Comparison of ENCODE assay signal across 15 cellular contexts in genomic region chr9:25513509-25514033, GRCh38.
DNase-seq lines count a peak whose midpoint lies in the region; ATAC-seq and TF ChIP-seq lines count a peak whose summit lies in the region.
"Had no signal": no experiment of that assay in that cellular context is flagged by ENCODE, and none has a peak within 500 bp of the region (broad histone marks: within the 10 kb centered on the region; RNA-seq: fewer than 3 reads in every experiment).

No MANE protein-coding gene starts in this region.

- no peak for ATAC-seq in GM18861 (IDR thresholded peaks at IDR 0.05; ENCODE audit: unreplicated experiment)
- ATAC-seq: GM23338 had no signal

- no peak overlapping the region for H3K9ac ChIP-seq in OCI-LY3 (ENCODE audit: low read length)
- H3K9ac ChIP-seq: BLaER1 had no signal

- H3K27ac ChIP-seq in OCI-LY3 (ENCODE audit: low read length) = no peak overlapping the region
- peak overlapping the region; percentile 45 to 58 for H3K27ac ChIP-seq in breast epithelium
- H3K27ac ChIP-seq in testis = no peak overlapping the region
- H3K27ac ChIP-seq: 22Rv1, BLaER1 had no signal

- peaks cover 4% of the 10 kb centered on the region; the same call in 1 of the 2 replicates for H3K4me1 ChIP-seq in OCI-LY3 (ENCODE audit: low read length)
- no peaks in the 10 kb centered on the region for H3K4me1 ChIP-seq in breast epithelium
- H3K4me1 ChIP-seq in testis = no peaks in the 10 kb centered on the region
- H3K4me1 ChIP-seq: BLaER1, Caco-2 had no signal

- no peaks in the 10 kb centered on the region for H3K9me3 ChIP-seq in OCI-LY3 (ENCODE audit: insufficient read depth, low read length)
- H3K9me3 ChIP-seq in breast epithelium = no peaks in the 10 kb centered on the region
- no peaks in the 10 kb centered on the region for H3K9me3 ChIP-seq in testis
- H3K9me3 ChIP-seq: BLaER1, Caco-2 had no signal

- TF ChIP-seq POLR2A in breast epithelium (IDR thresholded peaks at IDR 0.05) (no peak), testis (IDR thresholded peaks at IDR 0.05) (no peak)

- H3K27me3 ChIP-seq in OCI-LY3 (ENCODE audit: low read depth, low read length) = no peaks in the 10 kb centered on the region
- H3K27me3 ChIP-seq in breast epithelium = no peaks in the 10 kb centered on the region
- H3K27me3 ChIP-seq in testis = no peaks in the 10 kb centered on the region
- H3K27me3 ChIP-seq: BLaER1 had no signal

- H3K4me2 ChIP-seq in OCI-LY3 (ENCODE audit: low read length) = peak overlapping the region; percentile 17; the same call in 1 of the 2 replicates
- H3K4me2 ChIP-seq: BLaER1, GM23338 had no signal

- H4K20me1 ChIP-seq in OCI-LY3 (ENCODE audit: insufficient read depth, low read length) = no peaks in the 10 kb centered on the region
- H4K20me1 ChIP-seq: BLaER1 had no signal

- intact Hi-C loops in breast epithelium (cut with DNase I; ENCODE audit: low total_unique reads) = no loop called here
- intact Hi-C loops in testis (cut with DNase I; ENCODE audit: low total_unique reads) = no loop called here

- no peak for TF ChIP-seq CTCF in OCI-LY3 (IDR thresholded peaks at IDR 0.05; ENCODE audit: low read depth, low read length)
- no peak for TF ChIP-seq CTCF in breast epithelium (IDR thresholded peaks at IDR 0.05)
- TF ChIP-seq CTCF in testis (IDR thresholded peaks at IDR 0.05) = no peak

- DNase-seq in EL (peak; percentile 0), breast epithelium (ENCODE audit: low spot score in 2 of 2) (no peak), islet precursor cell (peak; percentile 59), testis (no peak), Kasumi-1 (lab: John Stamatoyannopoulos, UW) (no peak)
- no peak for DNase-seq in activated CD4-positive, alpha-beta T cell treated with anti-CD3 and anti-CD28 coated beads for 1 hour
- DNase-seq: Caco-2; CD8-positive, alpha-beta memory T cell; DND-41; H7 had no signal

- H3K36me3 ChIP-seq in OCI-LY3 (replicated peaks; ENCODE audit: low read depth, low read length) (no peaks in the 10 kb centered on the region), breast epithelium (no peaks in the 10 kb centered on the region), testis (ENCODE audit: low read depth, missing control alignments) (no peaks in the 10 kb centered on the region)
- H3K36me3 ChIP-seq: BLaER1 had no signal

- H2AFZ ChIP-seq in OCI-LY3 (ENCODE audit: low read depth, low read length) = no peak overlapping the region
- H2AFZ ChIP-seq: GM23338 had no signal

- no peak overlapping the region for H3K4me3 ChIP-seq in OCI-LY3 (ENCODE audit: low read length)
- no peak overlapping the region for H3K4me3 ChIP-seq in breast epithelium
- H3K4me3 ChIP-seq in testis = no peak overlapping the region
- H3K4me3 ChIP-seq: BLaER1, GM23338 had no signal

- H3K79me2 ChIP-seq in OCI-LY3 (ENCODE audit: low read length) = no peaks in the 10 kb centered on the region

- 80 to 83% methylated on average over 3 of the region's 3 CpGs for WGBS in testis, 2 donors

Comparison
In these comparisons a context has a peak if more than half of its experiments do, and no peak if none do; other contexts are left out.
1. DNase-seq: peak in EL (single experiment) and islet precursor cell (single experiment); none in breast epithelium (0 of 2), testis (single experiment), Kasumi-1 (0 of 2) and activated CD4-positive, alpha-beta T cell treated with anti-CD3 and anti-CD28 coated beads for 1 hour (single experiment).
2. H3K27ac ChIP-seq: peak in breast epithelium (2 of 2); none in OCI-LY3 (single experiment) and testis (0 of 2).